Comparison of ENCODE assay signal across 27 cellular contexts in genomic region chr10:29319205-29319781, GRCh38. TPM values are rescaled to one million over a fixed set of nuclear protein-coding genes. Genes with fewer than 3 reads are reported as not detected.
A peak's percentile ranks its signal among the peaks of the same experiment; 100 is the strongest.
DNase-seq lines count a peak whose midpoint lies in the region; ATAC-seq and TF ChIP-seq lines count a peak whose summit lies in the region.
"Had no signal": no experiment of that assay in that cellular context is flagged by ENCODE, and none has a peak within 500 bp of the region (broad histone marks: within the 10 kb centered on the region; RNA-seq: fewer than 3 reads in every experiment).

No MANE protein-coding gene starts in this region.

- CTCF ChIA-PET in PC-9 (lab: Charles Lee) = no interaction called here

- H3K9me2 ChIP-seq in PC-9 (ENCODE audit: insufficient read depth) = no peaks in the 10 kb centered on the region

- no peaks in the 10 kb centered on the region for H3K36me3 Mint-ChIP-seq in nephron progenitor cell (ENCODE audit: low read depth)
- H3K36me3 Mint-ChIP-seq: activated naive CD8-positive, alpha-beta T cell treated with anti-CD3 and anti-CD28 coated beads, Interleukin-2, amount 10 ng/mL, durations not matched to agents 7 days and 5 days had no signal

- TF ChIP-seq CTCF in C4-2B (conservative IDR thresholded peaks at IDR 0.05) (no peak), PC-9 (conservative IDR thresholded peaks at IDR 0.05) (no peak), left ventricle myocardium inferior (IDR thresholded peaks at IDR 0.05; ENCODE audit: borderline replicate concordance) (no peak), nephron progenitor cell (IDR thresholded peaks at IDR 0.05) (no peak)

- H3K27me3 ChIP-seq in PC-9 (ENCODE audit: insufficient read depth, low read depth) = no peaks in the 10 kb centered on the region
- H3K27me3 ChIP-seq in left ventricle myocardium inferior (ENCODE audit: low read depth) = no peaks in the 10 kb centered on the region
- H3K27me3 ChIP-seq: brain microvascular endothelial cell, pancreas, transverse colon had no signal

- no peaks in the 10 kb centered on the region for H3K9me3 ChIP-seq in PC-9 (ENCODE audit: insufficient read depth, low read depth)
- H3K9me3 ChIP-seq in left ventricle myocardium inferior (replicated peaks) = no peaks in the 10 kb centered on the region
- H3K9me3 ChIP-seq: lower lobe of right lung, pancreas, transverse colon had no signal

- no peak overlapping the region; the same call in 1 of the 2 replicates for H3K4me3 ChIP-seq in PC-9
- H3K4me3 ChIP-seq in left ventricle myocardium inferior = peak overlapping the region; percentile 33
- H3K4me3 ChIP-seq: GM12878, lower lobe of right lung, pancreas, skin epidermis, transverse colon had no signal

- intact Hi-C loops in PC-9 (cut with micrococcal nuclease; ENCODE audit: unreplicated experiment) (no loop called here), left ventricle myocardium inferior (cut with micrococcal nuclease) (no loop called here)

- H4K20me1 ChIP-seq in PC-9 (ENCODE audit: insufficient read depth) = no peaks in the 10 kb centered on the region

- no peak for DNase-seq in PC-9
- no peak for DNase-seq in left ventricle myocardium inferior
- no peak for DNase-seq in nephron progenitor cell
- DNase-seq in anterior cingulate cortex (lab: John Stamatoyannopoulos, UW) = no peak
- no peak for DNase-seq in SW 1271 (lab: John Stamatoyannopoulos, UW)
- DNase-seq in foreskin melanocyte = no peak
- DNase-seq: activated CD4-positive, alpha-beta T cell treated with anti-CD3 and anti-CD28 coated beads, Interleukin-2, amount 10 ng/mL, durations not matched to agents 24 days and 14 days; CD4-positive, alpha-beta T cell; cortex of kidney; NCI-H2107; NCI-H524 treated with DMSO at 0.1 percent for 48 hours; stimulated activated CD4-positive, alpha-beta T cell treated with anti-CD3 and anti-CD28 coated beads, Interleukin-2, amount 100 ng/mL, for 48 hours; T-helper 1 cell; transverse colon had no signal

- no peak overlapping the region for H2AFZ ChIP-seq in PC-9

- no TSS peak for BruUV-seq in PC-9 (replicated peaks; lab: Mats Ljungman, UMichigan)

- no peak for ATAC-seq in GM18511 (IDR thresholded peaks at IDR 0.05; ENCODE audit: unreplicated experiment)

- H3K4me1 ChIP-seq in PC-9 (replicated peaks; ENCODE audit: insufficient read depth) (peaks cover 33% of the 10 kb centered on the region), left ventricle myocardium inferior (peaks cover 53% of the 10 kb centered on the region)

- peak overlapping the region; percentile 43; the same call in 1 of the 2 replicates for H3K27ac ChIP-seq in C4-2B
- no peak overlapping the region for H3K27ac ChIP-seq in PC-9
- H3K27ac ChIP-seq in left ventricle myocardium inferior (replicated peaks) = peak overlapping the region; percentile 82
- H3K27ac ChIP-seq: brain microvascular endothelial cell, lower lobe of right lung, transverse colon had no signal

- POLR2A ChIA-PET in PC-9 (lab: Charles Lee; ENCODE audit: unreplicated experiment) = no interaction called here

- peaks cover 5% of the 10 kb centered on the region; the same call in 1 of the 2 replicates for H3F3A ChIP-seq in PC-9 (ENCODE audit: insufficient read depth, low read depth)

- H3K36me3 ChIP-seq in PC-9 (ENCODE audit: low read depth) (no peaks in the 10 kb centered on the region), left ventricle myocardium inferior (no peaks in the 10 kb centered on the region)
- H3K36me3 ChIP-seq: brain microvascular endothelial cell, lower lobe of right lung, pancreas, transverse colon had no signal

- peak overlapping the region; percentile 58; the same call in 1 of the 2 replicates for H3K4me2 ChIP-seq in PC-9

- peak overlapping the region; percentile 86 for H3K27ac Mint-ChIP-seq in nephron progenitor cell
- H3K27ac Mint-ChIP-seq: activated CD4-positive, alpha-beta T cell treated with anti-CD3 and anti-CD28 coated beads, Interleukin-2, amount 10 ng/mL, durations not matched to agents 24 days and 14 days; activated naive CD8-positive, alpha-beta T cell treated with anti-CD3 and anti-CD28 coated beads, Interleukin-2, amount 10 ng/mL, durations not matched to agents 7 days and 5 days; activated T-helper 17 cell treated with anti-CD3 and anti-CD28 coated beads, Interleukin-2, amount 50 U/mL, for 72 hours; CD4-positive, alpha-beta T cell; stimulated activated naive CD8-positive, alpha-beta T cell treated with anti-CD3 and anti-CD28 coated beads, Interleukin-15, Interleukin-2, amounts not matched to agents 100 ng/mL and 50 ng/mL, for 24 hours had no signal

- peaks cover 11% of the 10 kb centered on the region for H3K27me3 Mint-ChIP-seq in nephron progenitor cell (ENCODE audit: low read depth, poor library complexity)

- H3K4me1 Mint-ChIP-seq in nephron progenitor cell = peaks cover 82% of the 10 kb centered on the region
- H3K4me1 Mint-ChIP-seq: activated CD4-positive, alpha-beta T cell treated with anti-CD3 and anti-CD28 coated beads, Interleukin-2, amount 10 ng/mL, durations not matched to agents 24 days and 14 days had no signal

- no peaks in the 10 kb centered on the region for H3K79me2 ChIP-seq in PC-9 (ENCODE audit: low read depth)

- H3K9me3 Mint-ChIP-seq in nephron progenitor cell = peaks cover 4% of the 10 kb centered on the region
- H3K9me3 Mint-ChIP-seq: activated CD4-positive, alpha-beta T cell treated with anti-CD3 and anti-CD28 coated beads, Interleukin-2, amount 10 ng/mL, durations not matched to agents 24 days and 14 days; activated naive CD8-positive, alpha-beta T cell treated with anti-CD3 and anti-CD28 coated beads, Interleukin-2, amount 10 ng/mL, durations not matched to agents 7 days and 5 days; activated T-helper 17 cell treated with anti-CD3 and anti-CD28 coated beads, Interleukin-2, amount 50 U/mL, for 72 hours; CD4-positive, alpha-beta T cell; stimulated activated naive CD8-positive, alpha-beta T cell treated with anti-CD3 and anti-CD28 coated beads, Interleukin-15, Interleukin-2, amounts not matched to agents 100 ng/mL and 50 ng/mL, for 24 hours had no signal

- H3K4me3 Mint-ChIP-seq in nephron progenitor cell = peak overlapping the region; percentile 43
- H3K4me3 Mint-ChIP-seq: activated CD4-positive, alpha-beta T cell treated with anti-CD3 and anti-CD28 coated beads, Interleukin-2, amount 10 ng/mL, durations not matched to agents 24 days and 14 days; activated naive CD8-positive, alpha-beta T cell treated with anti-CD3 and anti-CD28 coated beads, Interleukin-2, amount 10 ng/mL, durations not matched to agents 7 days and 5 days; CD4-positive, alpha-beta T cell; stimulated activated naive CD8-positive, alpha-beta T cell treated with anti-CD3 and anti-CD28 coated beads, Interleukin-15, Interleukin-2, amounts not matched to agents 100 ng/mL and 50 ng/mL, for 24 hours had no signal

RNA-seq across cellular contexts. Expression of gene LYZL1, which starts 30.4 kb away (rescaled TPM):
- total RNA-seq in PC-9 (2021) (not detected in 2 replicates), left ventricle myocardium inferior (not detected)
- total RNA-seq: activated CD4-positive, alpha-beta T cell treated with anti-CD3 and anti-CD28 coated beads, Interleukin-2, amount 10 ng/mL, durations not matched to agents 24 days and 14 days; activated naive CD8-positive, alpha-beta T cell treated with anti-CD3 and anti-CD28 coated beads, Interleukin-2, amount 10 ng/mL, durations not matched to agents 7 days and 5 days; activated T-helper 17 cell treated with anti-CD3 and anti-CD28 coated beads, Interleukin-2, amount 50 U/mL, for 72 hours; CD4-positive, alpha-beta T cell; GM12878; H4; HT1080; lower lobe of right lung; myocyte; pancreas; transverse colon had no signal
